In the genomic region with DNA sequence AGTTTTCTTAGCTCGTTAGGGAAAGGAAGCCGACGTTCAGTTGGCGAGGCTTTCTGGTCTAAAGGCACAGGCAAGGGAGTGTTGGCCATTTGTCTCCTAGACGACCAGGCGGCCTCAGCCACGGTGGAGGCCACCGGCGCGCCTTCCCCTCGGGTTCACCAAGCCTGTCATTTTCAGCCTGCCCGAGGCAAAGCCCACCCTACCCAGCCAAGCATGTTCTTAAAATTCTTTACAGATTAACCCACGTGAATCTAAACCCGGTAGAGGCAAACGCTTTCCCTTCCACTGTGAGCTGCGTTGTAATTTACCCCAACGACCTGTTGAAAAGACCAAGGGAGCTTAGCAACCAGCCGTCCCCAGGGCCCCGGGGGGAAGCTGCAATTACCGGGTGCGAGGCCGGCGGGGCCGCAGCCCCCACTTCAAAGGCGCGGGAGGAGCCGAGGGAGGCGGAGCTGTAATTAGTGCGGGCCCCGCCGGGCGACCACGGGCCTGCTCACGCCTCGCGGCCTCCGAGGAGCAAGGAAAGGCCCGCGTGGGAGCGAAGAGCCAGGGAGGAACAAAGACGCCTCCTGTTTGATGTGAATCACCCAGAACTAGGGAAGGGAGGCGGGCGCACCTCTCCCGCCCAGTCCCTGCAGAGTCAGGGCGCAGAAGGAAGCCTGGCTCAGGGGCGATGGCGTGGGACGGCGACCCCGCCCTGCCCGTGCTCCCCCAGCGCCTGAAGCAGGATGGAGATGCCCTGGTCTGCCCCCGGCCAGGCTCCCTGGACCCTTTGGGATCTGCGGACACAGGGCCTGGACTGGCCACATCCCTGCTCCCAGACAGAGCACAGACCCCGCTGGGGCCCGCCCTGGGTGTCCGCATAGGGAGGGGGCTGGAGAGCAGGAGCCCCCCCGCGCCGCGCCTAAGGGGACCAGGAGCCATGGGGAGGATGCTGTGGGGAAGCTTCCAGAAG, we compare ENCODE assay signal across 10 cellular contexts. TPM values are rescaled to one million over a fixed set of nuclear protein-coding genes. Genes with fewer than 3 reads are reported as not detected.
DNase-seq lines count a peak whose midpoint lies in the region; TF ChIP-seq lines count a peak whose summit lies in the region.
"Had no signal": no experiment of that assay in that cellular context is flagged by ENCODE, and none has a peak within 500 bp of the region (broad histone marks: within the 10 kb centered on the region; RNA-seq: fewer than 3 reads in every experiment).

No MANE protein-coding gene starts in this region.

- no peak for TF ChIP-seq CTCF in osteoblast (IDR thresholded peaks at IDR 0.05; ENCODE audit: extremely low read depth, low read depth, low read length)

- no peaks in the 10 kb centered on the region for H3K79me2 ChIP-seq in osteoblast (ENCODE audit: insufficient read depth, low read length)

- H3K27ac ChIP-seq in effector memory CD4-positive, alpha-beta T cell (ENCODE audit: insufficient read depth, low read length, poor library complexity, severe bottlenecking) = no peak overlapping the region
- no peak overlapping the region for H3K27ac ChIP-seq in osteoblast (ENCODE audit: low read depth, low read length)
- H3K27ac ChIP-seq: cardiac muscle cell had no signal

- no peaks in the 10 kb centered on the region for H4K20me1 ChIP-seq in osteoblast (ENCODE audit: insufficient read depth, low read length)

- no peak overlapping the region for H2AFZ ChIP-seq in osteoblast (ENCODE audit: low read length)

- DNase-seq in ELF-1 (ENCODE audit: low read depth, low spot score) (peak; percentile 77), NCI-H1930 (lab: John Stamatoyannopoulos, UW) (peak; percentile 27 to 60), osteoblast (ENCODE audit: insufficient read length, low spot score, missing footprints) (peak; percentile 84), hepatic stellate cell (ENCODE audit: low spot score) (no peak), T-helper 1 cell (no peak), NCI-H524 (lab: John Stamatoyannopoulos, UW) (no peak), hippocampal formation (lab: John Stamatoyannopoulos, UW) (no peak)
- DNase-seq in effector memory CD4-positive, alpha-beta T cell = no peak
- DNase-seq: NCI-H1694 had no signal

- no peaks in the 10 kb centered on the region for H3K36me3 ChIP-seq in effector memory CD4-positive, alpha-beta T cell (ENCODE audit: control insufficient read depth, insufficient read depth, low read length)
- no peaks in the 10 kb centered on the region for H3K36me3 ChIP-seq in osteoblast (ENCODE audit: insufficient read depth, low read length)
- H3K36me3 ChIP-seq: cardiac muscle cell had no signal

- H3K9me3 ChIP-seq in effector memory CD4-positive, alpha-beta T cell (ENCODE audit: control insufficient read depth, low read length) = no peaks in the 10 kb centered on the region
- no peaks in the 10 kb centered on the region for H3K9me3 ChIP-seq in osteoblast (ENCODE audit: low read depth, low read length)

- peaks cover 9% of the 10 kb centered on the region for H3K4me1 ChIP-seq in effector memory CD4-positive, alpha-beta T cell (ENCODE audit: control insufficient read depth, insufficient read depth, low read length, poor library complexity, severe bottlenecking)
- H3K4me1 ChIP-seq in osteoblast (ENCODE audit: insufficient read depth, low read length) = no peaks in the 10 kb centered on the region

- no peak overlapping the region for H3K4me2 ChIP-seq in osteoblast (ENCODE audit: insufficient read depth, low read length)

- peaks cover 19% of the 10 kb centered on the region for H3K27me3 ChIP-seq in effector memory CD4-positive, alpha-beta T cell (replicated peaks; ENCODE audit: control insufficient read depth, insufficient read depth, low read length, poor library complexity, severe bottlenecking)
- peaks cover 33% of the 10 kb centered on the region for H3K27me3 ChIP-seq in osteoblast (ENCODE audit: insufficient read depth, low read length)

- H3K4me3 ChIP-seq in effector memory CD4-positive, alpha-beta T cell (ENCODE audit: insufficient read depth, low read depth, low read length, poor library complexity, severe bottlenecking) = peak overlapping the region; percentile 43
- no peak overlapping the region for H3K4me3 ChIP-seq in osteoblast (ENCODE audit: insufficient read depth, low read length)
- H3K4me3 ChIP-seq: cardiac muscle cell had no signal

RNA-seq across cellular contexts. Expression of gene TSPEAR, which starts 12.1 kb away (rescaled TPM):
- not detected in 2 replicates for total RNA-seq in osteoblast

RNA-seq across cellular contexts. Expression of gene KRTAP10-12, which starts 26.5 kb away (rescaled TPM):
- total RNA-seq in osteoblast = not detected in 2 replicates
- total RNA-seq: cardiac muscle cell had no signal

RNA-seq across cellular contexts. Expression of gene KRTAP12-1, which starts 41.5 kb away (rescaled TPM):
- not detected in 2 replicates for total RNA-seq in osteoblast
- total RNA-seq: cardiac muscle cell had no signal

RNA-seq across cellular contexts. Expression of gene KRTAP12-2, which starts 56.7 kb away (rescaled TPM):
- not detected in 2 replicates for total RNA-seq in osteoblast
- total RNA-seq: cardiac muscle cell had no signal

Comparison
In these comparisons a context has a peak if more than half of its experiments do, and no peak if none do; other contexts are left out.
1. DNase-seq: peak in ELF-1 (single experiment), NCI-H1930 (2 of 2) and osteoblast (single experiment); none in effector memory CD4-positive, alpha-beta T cell (0 of 3), hepatic stellate cell (single experiment), T-helper 1 cell (0 of 5), NCI-H524 (0 of 2) and hippocampal formation (0 of 2).